Comparison of ENCODE assay signal across 16 cellular contexts in the genomic region with DNA sequence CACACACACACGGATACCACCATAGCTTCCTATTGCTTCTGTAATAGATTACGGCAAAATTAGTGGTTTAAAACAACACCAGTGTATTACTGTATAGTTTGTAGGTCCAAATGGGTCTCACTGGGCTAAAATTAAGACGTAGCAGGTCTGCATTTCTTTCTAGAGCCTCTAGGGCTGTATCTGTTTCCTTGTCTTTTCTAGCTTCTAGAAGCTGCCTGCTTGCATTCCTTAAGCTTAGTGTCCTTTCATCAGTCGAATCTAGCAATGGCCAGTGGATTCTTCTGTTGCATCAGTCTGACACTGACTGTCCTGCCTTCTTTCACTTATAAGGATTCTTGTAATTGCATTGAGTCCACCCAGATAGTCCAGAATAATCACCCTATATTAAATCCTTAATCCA.
DNase-seq lines count a peak whose midpoint lies in the region; ATAC-seq and TF ChIP-seq lines count a peak whose summit lies in the region.
"Had no signal": no experiment of that assay in that cellular context is flagged by ENCODE, and none has a peak within 500 bp of the region (broad histone marks: within the 10 kb centered on the region; RNA-seq: fewer than 3 reads in every experiment).

No MANE protein-coding gene starts in this region.

- H4K20me1 ChIP-seq in PC-3 (ENCODE audit: low read length) (no peaks in the 10 kb centered on the region), neural progenitor cell (ENCODE audit: low read depth) (no peaks in the 10 kb centered on the region)

- H3K9me3 ChIP-seq in Caco-2, result peaks cover 7% of the 10 kb centered on the region
- 0 out of 2 replicates have a peak, but pooled peaks cover 2% of the 10 kb centered on the region for H3K9me3 ChIP-seq in PC-3 (ENCODE audit: low read length)
- H3K9me3 ChIP-seq in neural progenitor cell (ENCODE audit: low read depth), result peaks cover 2% of the 10 kb centered on the region
- H3K9me3 ChIP-seq: A549 had no signal

- H3K79me2 ChIP-seq in PC-3 (ENCODE audit: low read length) (no peaks in the 10 kb centered on the region), neural progenitor cell (ENCODE audit: low read depth) (no peaks in the 10 kb centered on the region)

- ATAC-seq in PC-3 (peak; percentile 42; the same call in 1 of the 2 replicates), HG02623 (IDR thresholded peaks at IDR 0.05; ENCODE audit: unreplicated experiment) (no peak), GM19328 (IDR thresholded peaks at IDR 0.05; ENCODE audit: unreplicated experiment) (no peak)
- ATAC-seq: A549, HepG2 had no signal

- peak in 1 of 2 experiments; percentile 60 for DNase-seq in Caco-2
- DNase-seq in PC-3, result peak; percentile 26
- DNase-seq in iPS DF 19.7 (ENCODE audit: low read depth, low spot score), result peak; percentile 35
- DNase-seq in neural progenitor cell (ENCODE audit: low spot score), result peak; percentile 58
- no peak for DNase-seq in middle frontal gyrus (ENCODE audit: extremely low spot score, low spot score)
- DNase-seq in NCI-H1417 (lab: John Stamatoyannopoulos, UW), result no peak
- DNase-seq: C1 segment of cervical spinal cord, HCEC 1CT, KG1, NCI-H146, NCI-H2081, NCI-H748 treated with DMSO at 0.1 percent for 48 hours had no signal

- H2AFZ ChIP-seq in PC-3 (ENCODE audit: low read length) (no peak overlapping the region), neural progenitor cell (replicated peaks) (no peak overlapping the region)

- no peaks in the 10 kb centered on the region for H3K27me3 ChIP-seq in Caco-2 (replicated peaks; ENCODE audit: control insufficient read depth, insufficient read depth, low read length)
- no peaks in the 10 kb centered on the region for H3K27me3 ChIP-seq in PC-3 (ENCODE audit: low read length)
- no peaks in the 10 kb centered on the region for H3K27me3 ChIP-seq in neural progenitor cell

- POLR2A ChIA-PET in Caco-2 (lab: Charles Lee), result no interaction called here
- POLR2A ChIA-PET in PC-3 (lab: Charles Lee; ENCODE audit: unreplicated experiment), result no interaction called here

- H3K27me3 Mint-ChIP-seq in Caco-2 (ENCODE audit: insufficient read depth, unreplicated experiment) (no peaks in the 10 kb centered on the region), neural progenitor cell (ENCODE audit: insufficient read depth, low read depth) (no peaks in the 10 kb centered on the region)

- H3K4me1 Mint-ChIP-seq in Caco-2 (ENCODE audit: low read depth, unreplicated experiment) (peaks cover 5% of the 10 kb centered on the region), neural progenitor cell (peaks cover 3% of the 10 kb centered on the region)

- H3K4me2 ChIP-seq in PC-3 (ENCODE audit: low read length), result no peak overlapping the region
- H3K4me2 ChIP-seq in neural progenitor cell, result no peak overlapping the region
- H3K4me2 ChIP-seq: A549 had no signal

- peak overlapping the region; percentile 53 for H3K27ac Mint-ChIP-seq in Caco-2 (ENCODE audit: unreplicated experiment)
- no peak overlapping the region for H3K27ac Mint-ChIP-seq in neural progenitor cell

- H3K36me3 ChIP-seq in Caco-2 (ENCODE audit: control insufficient read depth, insufficient read depth, low read length) (no peaks in the 10 kb centered on the region), PC-3 (ENCODE audit: low read depth, low read length) (no peaks in the 10 kb centered on the region), neural progenitor cell (no peaks in the 10 kb centered on the region)

- no TSS peak for BruUV-seq in Caco-2 (replicated peaks; lab: Mats Ljungman, UMichigan)
- BruUV-seq in PC-3 (replicated peaks; lab: Mats Ljungman, UMichigan), result no TSS peak

- H3K9ac ChIP-seq in PC-3 (ENCODE audit: low read length) (no peak overlapping the region), neural progenitor cell (no peak overlapping the region)

- H3K4me1 ChIP-seq in Caco-2, result no peaks in the 10 kb centered on the region
- no peaks in the 10 kb centered on the region for H3K4me1 ChIP-seq in PC-3 (ENCODE audit: insufficient read depth, low read length)
- no peaks in the 10 kb centered on the region for H3K4me1 ChIP-seq in neural progenitor cell
- H3K4me1 ChIP-seq: A549 had no signal

- H3K9me3 Mint-ChIP-seq in Caco-2 (ENCODE audit: unreplicated experiment), result peaks cover 14% of the 10 kb centered on the region
- H3K9me3 Mint-ChIP-seq in neural progenitor cell, result peaks cover 4% of the 10 kb centered on the region

- CTCF ChIA-PET in Caco-2 (lab: Charles Lee) (interaction anchor here (1.0 kb wide), 1 partner anchor 32 kb away, joined by 3 read pairs; no protein-coding TSS in a partner anchor), PC-3 (lab: Charles Lee) (interaction anchor here (0.5 kb wide), 1 partner anchor 95 kb away, joined by 3 read pairs; no protein-coding TSS in a partner anchor)

- H3K27ac ChIP-seq in PC-3 (ENCODE audit: low read length), result no peak overlapping the region
- H3K27ac ChIP-seq in neural progenitor cell, result no peak overlapping the region
- H3K27ac ChIP-seq: A549 had no signal

- no peaks in the 10 kb centered on the region for H3K9me2 ChIP-seq in PC-3 (replicated peaks; ENCODE audit: low read length)

- intact Hi-C loops in Caco-2 (cut with micrococcal nuclease; ENCODE audit: unreplicated experiment), result no loop called here
- intact Hi-C loops in PC-3 (cut with micrococcal nuclease), result no loop called here

- no peak overlapping the region for H3K4me3 Mint-ChIP-seq in Caco-2 (ENCODE audit: unreplicated experiment)
- H3K4me3 Mint-ChIP-seq in neural progenitor cell, result no peak overlapping the region

- no peak for TF ChIP-seq CTCF in Caco-2 (IDR thresholded peaks at IDR 0.05; ENCODE audit: insufficient read depth in 1 of 2, low read depth in 1 of 2, low read length in 1 of 2, severe bottlenecking in 1 of 2, unreplicated experiment in 1 of 2)
- TF ChIP-seq CTCF in PC-3 (conservative IDR thresholded peaks at IDR 0.05; ENCODE audit: low read depth, low read length), result peak; percentile 19; the same call in 1 of the 2 replicates
- peak; percentile 30 for TF ChIP-seq CTCF in neural progenitor cell (IDR thresholded peaks at IDR 0.05)

- H3F3A ChIP-seq in PC-3 (ENCODE audit: low read length, unreplicated experiment), result no peaks in the 10 kb centered on the region
- no peaks in the 10 kb centered on the region for H3F3A ChIP-seq in neural progenitor cell (ENCODE audit: low read depth)

- H3K4me3 ChIP-seq in Caco-2 (ENCODE audit: low read depth, low read length) (no peak overlapping the region), PC-3 (ENCODE audit: low read length) (no peak overlapping the region), neural progenitor cell (no peak overlapping the region)
- H3K4me3 ChIP-seq: A549 had no signal

- H3K36me3 Mint-ChIP-seq in Caco-2 (ENCODE audit: insufficient read depth, unreplicated experiment) (no peaks in the 10 kb centered on the region), neural progenitor cell (no peaks in the 10 kb centered on the region)

Comparison
In these comparisons a context has a peak if more than half of its experiments do, and no peak if none do; other contexts are left out.
1. DNase-seq: peak in PC-3 (single experiment), iPS DF 19.7 (single experiment) and neural progenitor cell (single experiment); none in middle frontal gyrus (single experiment) and NCI-H1417 (0 of 3).
2. CTCF ChIP-seq: peak in PC-3 (single experiment) and neural progenitor cell (single experiment); none in Caco-2 (0 of 2).